Comparison of ENCODE assay signal across 9 cellular contexts in genomic region chr5:146565764-146566163, GRCh38. TPM values are rescaled to one million over a fixed set of nuclear protein-coding genes. Genes with fewer than 3 reads are reported as not detected.
DNase-seq lines count a peak whose midpoint lies in the region; ATAC-seq, FAIRE-seq and TF ChIP-seq lines count a peak whose summit lies in the region.
"Had no signal": no experiment of that assay in that cellular context is flagged by ENCODE, and none has a peak within 500 bp of the region (broad histone marks: within the 10 kb centered on the region; RNA-seq: fewer than 3 reads in every experiment).

No MANE protein-coding gene starts in this region.

- POLR2A ChIA-PET in Panc1 (lab: Charles Lee): interaction anchor here (0.6 kb wide), 1 partner anchor 400 kb away, joined by 3 read pairs; no protein-coding TSS in a partner anchor

- 19 to 22% methylated on average over 7 of the region's 7 CpGs for WGBS in heart right ventricle, 2 donors
- WGBS in sigmoid colon, 2 donors: 8 to 27% methylated on average over 7 of the region's 7 CpGs
- WGBS in gastroesophageal sphincter (ENCODE audit: low coverage in 1 of 2), 2 donors: 0 to 20% methylated on average over 1 to 7 of the region's 7 CpGs

- DNase-seq in H54 (ENCODE audit: insufficient read length, low spot score) (peak; percentile 82), Karpas-422 (peak; percentile 89), Panc1 (ENCODE audit: low read depth, low spot score) (no peak), heart right ventricle (peak in 1 of 2 donors; percentile 29), sigmoid colon (no peak)
- peak; percentile 63 for DNase-seq in activated naive CD4-positive, alpha-beta T cell treated with anti-CD3 and anti-CD28 coated beads, Interleukin-2, amount 10 ng/mL, durations not matched to agents 7 days and 5 days

- no peak overlapping the region for H3K27ac Mint-ChIP-seq in activated naive CD4-positive, alpha-beta T cell treated with anti-CD3 and anti-CD28 coated beads, Interleukin-2, amount 10 ng/mL, durations not matched to agents 7 days and 5 days

- no peak for TF ChIP-seq POLR2A in H54 (IDR thresholded peaks at IDR 0.05; ENCODE audit: low read depth, low read length)
- TF ChIP-seq POLR2A in sigmoid colon (IDR thresholded peaks at IDR 0.05): no peak
- no peak for TF ChIP-seq POLR2A in gastroesophageal sphincter (IDR thresholded peaks at IDR 0.05)

- ATAC-seq in Panc1: peak; percentile 91
- peak in 6 of 8 donors; percentile 33 to 77 (median 57) for ATAC-seq in heart right ventricle
- no peak for ATAC-seq in gastroesophageal sphincter

- TF ChIP-seq CTCF in GM12873 (IDR thresholded peaks at IDR 0.05; ENCODE audit: insufficient read depth, low read depth, low read length, missing control alignments) (peak; percentile 67), Panc1 (IDR thresholded peaks at IDR 0.05) (peak; percentile 74), heart right ventricle (IDR thresholded peaks at IDR 0.05) (peak in 8 of 9 donors; percentile 11 to 58 (median 46)), sigmoid colon (IDR thresholded peaks at IDR 0.05) (peak in 3 of 4 experiments; percentile 18 to 27 (median 21)), gastroesophageal sphincter (IDR thresholded peaks at IDR 0.05) (peak in 2 of 4 experiments; percentile 10 to 42)

- H3K9me2 ChIP-seq in Karpas-422 (replicated peaks; ENCODE audit: insufficient read depth, low read length): no peaks in the 10 kb centered on the region

- no peaks in the 10 kb centered on the region for H3K36me3 Mint-ChIP-seq in activated naive CD4-positive, alpha-beta T cell treated with anti-CD3 and anti-CD28 coated beads, Interleukin-2, amount 10 ng/mL, durations not matched to agents 7 days and 5 days

- H3K27ac ChIP-seq in Karpas-422 (ENCODE audit: low read length): no peak overlapping the region
- no peak overlapping the region for H3K27ac ChIP-seq in Panc1 (ENCODE audit: low read length)
- H3K27ac ChIP-seq in heart right ventricle: no peak overlapping the region
- no peak overlapping the region for H3K27ac ChIP-seq in sigmoid colon
- H3K27ac ChIP-seq in gastroesophageal sphincter: no peak overlapping the region

- no peaks in the 10 kb centered on the region for H3K4me1 Mint-ChIP-seq in activated naive CD4-positive, alpha-beta T cell treated with anti-CD3 and anti-CD28 coated beads, Interleukin-2, amount 10 ng/mL, durations not matched to agents 7 days and 5 days

- no peaks in the 10 kb centered on the region for H3K79me2 ChIP-seq in Karpas-422 (ENCODE audit: low read length)

- peak overlapping the region; percentile 65; the same call in 1 of the 2 replicates for H2AFZ ChIP-seq in Karpas-422 (ENCODE audit: low read length)

- peaks cover 5% of the 10 kb centered on the region for H3K27me3 Mint-ChIP-seq in activated naive CD4-positive, alpha-beta T cell treated with anti-CD3 and anti-CD28 coated beads, Interleukin-2, amount 10 ng/mL, durations not matched to agents 7 days and 5 days

- no peaks in the 10 kb centered on the region for H3K9me3 ChIP-seq in Karpas-422 (ENCODE audit: low read length)
- no peaks in the 10 kb centered on the region for H3K9me3 ChIP-seq in Panc1 (ENCODE audit: control insufficient read depth, insufficient read depth, low read depth, low read length)
- peaks cover 0 to 5% (median 0%) of the 10 kb centered on the region in 11 donors for H3K9me3 ChIP-seq in heart right ventricle
- no peaks in the 10 kb centered on the region for H3K9me3 ChIP-seq in sigmoid colon
- H3K9me3 ChIP-seq in gastroesophageal sphincter: no peaks in the 10 kb centered on the region

- in situ Hi-C loops in Panc1 (cut with HindIII; ENCODE audit: low pct_unique_long_range_greater_than_20kb, low sequenced_read_pairs): no loop called here

- H3K4me2 ChIP-seq in Karpas-422 (ENCODE audit: low read depth, low read length, poor library complexity, severe bottlenecking): no peak overlapping the region

- H3K27me3 ChIP-seq in Karpas-422 (ENCODE audit: low read length) (no peaks in the 10 kb centered on the region), Panc1 (ENCODE audit: control insufficient read depth, insufficient read depth, low read length) (no peaks in the 10 kb centered on the region), heart right ventricle (no peaks in the 10 kb centered on the region), sigmoid colon (no peaks in the 10 kb centered on the region), gastroesophageal sphincter (no peaks in the 10 kb centered on the region)

- TF ChIP-seq EP300 in sigmoid colon (IDR thresholded peaks at IDR 0.05) (no peak), gastroesophageal sphincter (IDR thresholded peaks at IDR 0.05) (no peak)

- no TSS peak for BruUV-seq in Panc1 (replicated peaks; lab: Mats Ljungman, UMichigan)

- FAIRE-seq in H54 (lab: Jason Lieb, UNC): peak; percentile 41

- H3K4me1 ChIP-seq in Karpas-422 (ENCODE audit: low read length) (no peaks in the 10 kb centered on the region), Panc1 (ENCODE audit: control insufficient read depth, insufficient read depth, low read length) (no peaks in the 10 kb centered on the region), heart right ventricle (peaks cover 0 to 1% (median 0%) of the 10 kb centered on the region in 9 donors), sigmoid colon (peaks cover 0 to 19% (median 15%) of the 10 kb centered on the region in 4 donors), gastroesophageal sphincter (no peaks in the 10 kb centered on the region)

- H3K4me3 ChIP-seq in Karpas-422 (ENCODE audit: low read length): no peak overlapping the region
- H3K4me3 ChIP-seq in Panc1 (ENCODE audit: low read depth in 2 of 2, low read length in 2 of 2): no peak overlapping the region
- H3K4me3 ChIP-seq in heart right ventricle: no peak overlapping the region
- H3K4me3 ChIP-seq in sigmoid colon: no peak overlapping the region
- no peak overlapping the region for H3K4me3 ChIP-seq in gastroesophageal sphincter

- intact Hi-C loops in Panc1 (cut with micrococcal nuclease; ENCODE audit: unreplicated experiment) (no loop called here), heart right ventricle (cut with DNase I) (loop anchor here in 1 of 10 donors (5.0 kb wide), 1 partner anchor 402 kb away; no protein-coding TSS in a partner anchor), sigmoid colon (cut with DNase I) (no loop called here)

- H3K4me3 Mint-ChIP-seq in activated naive CD4-positive, alpha-beta T cell treated with anti-CD3 and anti-CD28 coated beads, Interleukin-2, amount 10 ng/mL, durations not matched to agents 7 days and 5 days: no peak overlapping the region

- H3K36me3 ChIP-seq in Karpas-422 (ENCODE audit: insufficient read depth, low read length): no peaks in the 10 kb centered on the region
- H3K36me3 ChIP-seq in Panc1 (ENCODE audit: control insufficient read depth, insufficient read depth, low read length): no peaks in the 10 kb centered on the region
- no peaks in the 10 kb centered on the region for H3K36me3 ChIP-seq in heart right ventricle
- H3K36me3 ChIP-seq in sigmoid colon: no peaks in the 10 kb centered on the region
- no peaks in the 10 kb centered on the region for H3K36me3 ChIP-seq in gastroesophageal sphincter

- H3K9ac ChIP-seq in Karpas-422 (ENCODE audit: low read length): no peak overlapping the region

- H4K20me1 ChIP-seq in Karpas-422 (ENCODE audit: insufficient read depth, low read depth, low read length): no peaks in the 10 kb centered on the region

- CTCF ChIA-PET in Panc1 (lab: Charles Lee): interaction anchor here (0.6 to 1.0 kb wide), 3 partner anchors 134 to 400 kb away, joined by 4 to 6 read pairs (median 5); no protein-coding TSS in a partner anchor
- CTCF ChIA-PET in activated naive CD4-positive, alpha-beta T cell treated with anti-CD3 and anti-CD28 coated beads, Interleukin-2, amount 10 ng/mL, durations not matched to agents 7 days and 5 days (lab: Charles Lee): interaction anchor here (0.7 to 3.1 kb wide), 8 partner anchors 190 to 1947 kb away, joined by 3 to 16 read pairs (median 4); no protein-coding TSS in a partner anchor

- no peaks in the 10 kb centered on the region for H3K9me3 Mint-ChIP-seq in activated naive CD4-positive, alpha-beta T cell treated with anti-CD3 and anti-CD28 coated beads, Interleukin-2, amount 10 ng/mL, durations not matched to agents 7 days and 5 days

RNA-seq across cellular contexts. Expression of gene GPR151, which starts 49.8 kb away (rescaled TPM):
- total RNA-seq in Karpas-422 (2014; rRNA removed; shearing (Covaris generic); ENCODE audit: low replicate concordance): not detected in 2 replicates
- total RNA-seq in Panc1 (2021; ENCODE audit: unreplicated experiment): not detected
- not detected for polyA plus RNA-seq in Panc1 (2012; ENCODE audit: insufficient read length)
- total RNA-seq in heart right ventricle: not detected
- polyA plus RNA-seq in heart right ventricle: not detected
- not detected for total RNA-seq in sigmoid colon
- not detected for polyA plus RNA-seq in sigmoid colon
- total RNA-seq in gastroesophageal sphincter: not detected
- total RNA-seq: pulmonary artery endothelial cell had no signal

Comparison
In these comparisons a context has a peak if more than half of its experiments do, and no peak if none do; other contexts are left out.
1. DNase-seq: peak in H54 (single experiment), Karpas-422 (single experiment) and activated naive CD4-positive, alpha-beta T cell treated with anti-CD3 and anti-CD28 coated beads, Interleukin-2, amount 10 ng/mL, durations not matched to agents 7 days and 5 days (single experiment); none in Panc1 (single experiment) and sigmoid colon (single experiment).